Comparison of ENCODE assay signal across 21 cellular contexts in the genomic region with DNA sequence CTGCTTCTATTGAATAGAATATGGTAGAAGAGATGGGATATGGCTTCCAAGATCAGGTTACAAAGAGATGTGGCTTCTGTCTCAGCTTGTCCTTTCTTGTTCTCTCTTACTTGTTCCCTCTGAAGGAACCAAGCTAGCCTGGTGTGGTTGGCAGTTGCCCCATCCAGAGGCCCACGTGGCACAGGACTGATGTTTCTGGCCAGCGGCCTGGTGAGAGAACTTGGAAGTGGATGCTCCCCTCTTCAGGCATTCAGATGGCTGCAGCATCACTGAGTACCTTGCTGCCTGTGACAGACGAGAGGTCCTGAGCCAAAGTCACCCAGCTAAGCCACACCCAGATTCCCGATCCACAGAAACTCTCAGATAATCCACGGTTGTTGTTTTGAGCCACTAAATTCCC.
A peak's percentile ranks its signal among the peaks of the same experiment; 100 is the strongest.
DNase-seq lines count a peak whose midpoint lies in the region; ATAC-seq, FAIRE-seq and TF ChIP-seq lines count a peak whose summit lies in the region.
"Had no signal": no experiment of that assay in that cellular context is flagged by ENCODE, and none has a peak within 500 bp of the region (broad histone marks: within the 10 kb centered on the region; RNA-seq: fewer than 3 reads in every experiment).

No MANE protein-coding gene starts in this region.

- no peak overlapping the region for H2AK5ac ChIP-seq in H1 (ENCODE audit: low read depth, low read length)

- no peak overlapping the region for H3K4me3 Mint-ChIP-seq in neural progenitor cell
- H3K4me3 Mint-ChIP-seq: CD8-positive, alpha-beta memory T cell had no signal

- CTCF ChIA-PET in H1 (lab: Charles Lee; ENCODE audit: partially characterized antibody): interaction anchor here (1.0 to 2.5 kb wide), 6 partner anchors 8 to 164 kb away, joined by 3 to 11 read pairs (median 6); no protein-coding TSS in a partner anchor

- peaks cover 11% of the 10 kb centered on the region for H3K36me3 Mint-ChIP-seq in neural progenitor cell

- H2BK5ac ChIP-seq in H1 (ENCODE audit: low read depth, low read length): no peak overlapping the region

- H3K27ac Mint-ChIP-seq in neural progenitor cell: peak overlapping the region; percentile 59

- no peak overlapping the region for H2BK12ac ChIP-seq in H1 (ENCODE audit: low read depth, low read length)

- no peak overlapping the region for H4K91ac ChIP-seq in H1 (replicated peaks; ENCODE audit: insufficient read length, low read length)

- H3K36me3 ChIP-seq in heart right ventricle (no peaks in the 10 kb centered on the region), H1 (ENCODE audit: control insufficient read depth in 2 of 4, insufficient read depth in 4 of 4, low read length in 3 of 4) (no peaks in the 10 kb centered on the region), neural progenitor cell (peaks cover 8% of the 10 kb centered on the region), psoas muscle (ENCODE audit: insufficient read depth in 1 of 2, low read depth in 1 of 2) (no peaks in the 10 kb centered on the region)
- no peaks in the 10 kb centered on the region for H3K36me3 ChIP-seq in effector memory CD4-positive, alpha-beta T cell (ENCODE audit: control insufficient read depth, insufficient read depth, low read length)
- H3K36me3 ChIP-seq: BLaER1 had no signal

- H3K23me2 ChIP-seq in H1 (ENCODE audit: low read depth, low read length): no peaks in the 10 kb centered on the region

- DNase-seq in cardiac septum (ENCODE audit: low spot score): peak; percentile 35
- no peak for DNase-seq in heart right ventricle
- DNase-seq in H1 (ENCODE audit: low read depth in 1 of 2, low spot score in 2 of 2): no peak
- DNase-seq in neural progenitor cell (ENCODE audit: low spot score): no peak
- no peak for DNase-seq in effector memory CD4-positive, alpha-beta T cell
- no peak for DNase-seq in psoas muscle
- DNase-seq: Calu3; CD8-positive, alpha-beta memory T cell; DMS153; KBM-7; MM.1S; NCI-H1048; NCI-H1417 treated with DMSO at 0.1 percent for 48 hours; NCI-H187; NCI-H226; NCI-H524; NCI-H774 had no signal

- H4K5ac ChIP-seq in H1 (ENCODE audit: insufficient read length, low read depth, low read length): no peak overlapping the region

- H3K9me3 ChIP-seq in heart right ventricle: peaks cover 0 to 12% (median 0%) of the 10 kb centered on the region in 11 donors
- peaks cover 0 to 3% of the 10 kb centered on the region in 2 experiments; a peak in 1 of 4 replicates for H3K9me3 ChIP-seq in H1 (ENCODE audit: insufficient read depth in 2 of 2, low read depth in 1 of 2, low read length in 1 of 2)
- H3K9me3 ChIP-seq in neural progenitor cell (ENCODE audit: low read depth): peaks cover 4% of the 10 kb centered on the region
- H3K9me3 ChIP-seq in effector memory CD4-positive, alpha-beta T cell (ENCODE audit: control insufficient read depth, low read length): no peaks in the 10 kb centered on the region
- H3K9me3 ChIP-seq in psoas muscle: peaks cover 4% of the 10 kb centered on the region
- H3K9me3 ChIP-seq: BLaER1 had no signal

- H3K4me1 Mint-ChIP-seq in neural progenitor cell: peaks cover 15% of the 10 kb centered on the region

- no peak overlapping the region for H3K4ac ChIP-seq in H1 (replicated peaks; ENCODE audit: insufficient read length, low read depth, low read length)

- no peak overlapping the region for H2BK120ac ChIP-seq in H1 (replicated peaks; ENCODE audit: low read depth, low read length)

- H4K8ac ChIP-seq in H1 (ENCODE audit: extremely low read depth, insufficient read depth, low read length): peak overlapping the region; percentile 35; the same call in 1 of the 2 replicates

- 0 out of 2 replicates have a peak overlapping the region, but pooled peaks have one; percentile 48 for H2BK20ac ChIP-seq in H1 (ENCODE audit: low read length)

- no peak overlapping the region for H3K4me3 ChIP-seq in heart right ventricle
- no peak overlapping the region for H3K4me3 ChIP-seq in H1 (ENCODE audit: extremely low read depth in 1 of 4, insufficient read depth in 2 of 4, low read depth in 3 of 4, low read length in 4 of 4)
- no peak overlapping the region for H3K4me3 ChIP-seq in neural progenitor cell
- H3K4me3 ChIP-seq in effector memory CD4-positive, alpha-beta T cell (ENCODE audit: insufficient read depth, low read depth, low read length, poor library complexity, severe bottlenecking): no peak overlapping the region
- no peak overlapping the region for H3K4me3 ChIP-seq in psoas muscle
- H3K4me3 ChIP-seq: BLaER1 had no signal

- H2AFZ ChIP-seq in H1 (ENCODE audit: low read length): no peak overlapping the region
- no peak overlapping the region for H2AFZ ChIP-seq in neural progenitor cell (replicated peaks)

- 69 to 79% methylated on average over 5 of the region's 5 CpGs for WGBS in heart right ventricle, 2 donors
- 88% methylated on average over 5 of the region's 5 CpGs; no CpG with 5 or more reads in 1 of the 2 experiments for WGBS in H1 (ENCODE audit: extremely low coverage in 1 of 2, insufficient coverage in 1 of 2, insufficient read length in 1 of 2, insufficient replicate concordance in 2 of 2, low coverage in 1 of 2, low lambda C conversion rate in 2 of 2, missing lambda C conversion rate in 1 of 2), 2 experiments
- WGBS in psoas muscle, 3 donors: 48 to 62% (median 54%) methylated on average over 5 of the region's 5 CpGs

- no peak for TF ChIP-seq POLR2A in H1 (IDR thresholded peaks at IDR 0.05; ENCODE audit: control extremely low read depth in 1 of 2, low read depth in 2 of 2, low read length in 2 of 2)

- peak overlapping the region; percentile 21 for H3K56ac ChIP-seq in H1 (replicated peaks; ENCODE audit: insufficient read length, low read depth, low read length)

- no peak for TF ChIP-seq RAD21 in H1 (IDR thresholded peaks at IDR 0.05 in 1 of 2, conservative IDR thresholded peaks at IDR 0.05 in 1 of 2; ENCODE audit: low read depth in 2 of 2, low read length in 2 of 2)

- no peak for TF ChIP-seq CTCF in heart right ventricle (IDR thresholded peaks at IDR 0.05)
- TF ChIP-seq CTCF in H1 (IDR thresholded peaks at IDR 0.05; ENCODE audit: control extremely low read depth in 1 of 3, insufficient read depth in 1 of 3, low read depth in 1 of 3, low read length in 3 of 3): no peak
- TF ChIP-seq CTCF in neural progenitor cell (IDR thresholded peaks at IDR 0.05): no peak
- TF ChIP-seq CTCF in psoas muscle (IDR thresholded peaks at IDR 0.05): no peak

- H3F3A ChIP-seq in neural progenitor cell (ENCODE audit: low read depth): no peaks in the 10 kb centered on the region

- H3K79me2 ChIP-seq in H1 (ENCODE audit: control insufficient read depth in 1 of 2, insufficient read depth in 2 of 2, low read length in 2 of 2) (no peaks in the 10 kb centered on the region), neural progenitor cell (ENCODE audit: low read depth) (no peaks in the 10 kb centered on the region)

- intact Hi-C loops in cardiac septum (cut with DNase I) (no loop called here), heart right ventricle (cut with DNase I) (loop anchor here in 1 of 10 donors (10.0 kb wide), 1 partner anchor 161 kb away; no protein-coding TSS in a partner anchor), psoas muscle (cut with DNase I) (no loop called here)

- no peak overlapping the region for H3K18ac ChIP-seq in H1 (ENCODE audit: extremely low read depth, low read length)

- H3K9ac ChIP-seq in H1 (replicated peaks in 1 of 4; ENCODE audit: extremely low read depth in 1 of 4, low read depth in 3 of 4, low read length in 3 of 4) (no peak overlapping the region), neural progenitor cell (no peak overlapping the region)
- H3K9ac ChIP-seq: BLaER1 had no signal

- H3K9me3 Mint-ChIP-seq in neural progenitor cell: peaks cover 7% of the 10 kb centered on the region
- H3K9me3 Mint-ChIP-seq: CD8-positive, alpha-beta memory T cell had no signal

- H3K79me1 ChIP-seq in H1 (ENCODE audit: low read depth, low read length): no peaks in the 10 kb centered on the region

- H4K20me1 ChIP-seq in H1 (replicated peaks in 1 of 2; ENCODE audit: control insufficient read depth in 1 of 2, insufficient read depth in 2 of 2, low read length in 2 of 2): no peaks in the 10 kb centered on the region
- peaks cover 7% of the 10 kb centered on the region for H4K20me1 ChIP-seq in neural progenitor cell (ENCODE audit: low read depth)
- H4K20me1 ChIP-seq: BLaER1 had no signal

- POLR2A ChIA-PET in H1 (lab: Charles Lee; ENCODE audit: partially characterized antibody): interaction anchor here (1.2 kb wide), 1 partner anchor 14 kb away, joined by 3 read pairs; no protein-coding TSS in a partner anchor

- TF ChIP-seq EP300 in H1 (IDR thresholded peaks at IDR 0.05; ENCODE audit: borderline replicate concordance in 1 of 2, low read depth in 2 of 2, low read length in 2 of 2): no peak

- no peak overlapping the region for H3K14ac ChIP-seq in H1 (ENCODE audit: insufficient read length)

- H3K27ac ChIP-seq in heart right ventricle (no peak overlapping the region), H1 (ENCODE audit: low read depth, low read length) (no peak overlapping the region), neural progenitor cell (no peak overlapping the region), psoas muscle (no peak overlapping the region)
- H3K27ac ChIP-seq in effector memory CD4-positive, alpha-beta T cell (ENCODE audit: insufficient read depth, low read length, poor library complexity, severe bottlenecking): no peak overlapping the region
- H3K27ac ChIP-seq: BLaER1 had no signal

- H3K4me2 ChIP-seq in H1 (ENCODE audit: insufficient read depth in 1 of 2, low read depth in 2 of 2, low read length in 2 of 2) (no peak overlapping the region), neural progenitor cell (no peak overlapping the region)
- H3K4me2 ChIP-seq: BLaER1 had no signal

- no peak overlapping the region for H2BK15ac ChIP-seq in H1 (ENCODE audit: low read length)

- no peak for FAIRE-seq in H1 (lab: Jason Lieb, UNC)
- FAIRE-seq: GM18507 had no signal

- no peak overlapping the region for H3K23ac ChIP-seq in H1 (ENCODE audit: insufficient read length)

- H3K4me1 ChIP-seq in heart right ventricle (no peaks in the 10 kb centered on the region), H1 (replicated peaks in 1 of 4; ENCODE audit: control insufficient read depth in 3 of 4, insufficient read depth in 4 of 4, low read length in 3 of 4) (peaks cover 0 to 5% (median 2%) of the 10 kb centered on the region in 4 experiments; a peak in 2 of 7 replicates), neural progenitor cell (no peaks in the 10 kb centered on the region), psoas muscle (no peaks in the 10 kb centered on the region)
- no peaks in the 10 kb centered on the region for H3K4me1 ChIP-seq in effector memory CD4-positive, alpha-beta T cell (ENCODE audit: control insufficient read depth, insufficient read depth, low read length, poor library complexity, severe bottlenecking)

- ATAC-seq in heart right ventricle: no peak
- no peak for ATAC-seq in GM21390 (IDR thresholded peaks at IDR 0.05; ENCODE audit: unreplicated experiment)
- no peak for ATAC-seq in psoas muscle
- ATAC-seq: Panc1 had no signal

- peaks cover 9% of the 10 kb centered on the region for H3K27me3 Mint-ChIP-seq in neural progenitor cell (ENCODE audit: insufficient read depth, low read depth)
- H3K27me3 Mint-ChIP-seq: CD8-positive, alpha-beta memory T cell had no signal

- H3K27me3 ChIP-seq in heart right ventricle (peaks cover 0 to 24% (median 17%) of the 10 kb centered on the region in 7 donors), H1 (replicated peaks in 1 of 4; ENCODE audit: control insufficient read depth in 3 of 4, extremely low read depth in 1 of 4, insufficient read depth in 3 of 4, low read length in 3 of 4) (no peaks in the 10 kb centered on the region), neural progenitor cell (no peaks in the 10 kb centered on the region), psoas muscle (ENCODE audit: insufficient read depth in 3 of 3, low read length in 2 of 3) (no peaks in the 10 kb centered on the region)
- no peaks in the 10 kb centered on the region for H3K27me3 ChIP-seq in effector memory CD4-positive, alpha-beta T cell (replicated peaks; ENCODE audit: control insufficient read depth, insufficient read depth, low read length, poor library complexity, severe bottlenecking)
- H3K27me3 ChIP-seq: BLaER1 had no signal
